9 cellular contexts compared by ENCODE assay signal in the genomic region with DNA sequence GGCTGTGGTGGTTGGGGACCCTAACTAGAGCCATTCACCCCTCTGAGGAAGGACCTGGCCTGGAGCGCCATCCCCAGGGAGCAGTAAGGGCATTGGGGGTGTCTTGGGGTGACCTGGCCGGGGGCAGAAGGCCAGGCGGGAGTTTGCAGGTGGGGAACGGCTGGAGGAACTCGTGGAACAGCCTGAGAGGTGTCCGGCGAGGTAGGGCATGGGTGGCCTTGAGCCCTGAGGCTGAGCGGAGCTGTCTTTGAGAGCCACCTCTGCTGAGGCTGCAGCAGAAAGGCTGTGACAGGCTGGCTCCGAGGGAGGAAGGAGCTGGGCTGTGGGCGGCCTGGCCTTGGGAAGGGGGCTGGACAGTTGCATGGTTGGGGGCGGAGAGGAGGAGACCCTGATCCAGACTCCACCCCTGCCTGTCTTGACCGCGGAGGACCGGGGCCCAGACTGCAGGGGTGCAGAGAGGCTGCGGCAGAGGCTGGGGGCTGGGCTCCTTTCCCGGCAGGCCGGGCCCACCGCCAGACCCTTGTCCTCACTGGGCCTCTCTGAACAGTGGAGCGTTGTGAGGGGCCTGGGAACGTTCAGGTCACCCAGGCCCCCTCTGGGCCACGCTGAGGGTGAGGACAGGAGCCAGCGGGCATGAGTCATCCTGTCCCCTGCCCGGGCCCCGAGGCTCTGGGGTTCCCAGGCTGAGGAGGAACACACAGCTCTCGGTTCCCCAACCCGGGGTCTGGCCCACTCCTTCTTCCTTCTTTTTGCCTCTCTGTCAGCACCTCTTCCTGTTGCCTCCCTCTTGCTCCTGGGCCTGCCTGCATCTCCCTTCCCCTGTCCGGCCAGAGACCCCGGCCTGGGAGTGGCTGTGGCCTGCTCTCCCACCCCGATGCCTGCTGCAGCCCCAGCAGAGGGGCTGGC. TPM values are rescaled to one million over a fixed set of nuclear protein-coding genes. Genes with fewer than 3 reads are reported as not detected.
DNase-seq lines count a peak whose midpoint lies in the region; ATAC-seq and TF ChIP-seq lines count a peak whose summit lies in the region.
"Had no signal": no experiment of that assay in that cellular context is flagged by ENCODE, and none has a peak within 500 bp of the region (broad histone marks: within the 10 kb centered on the region; RNA-seq: fewer than 3 reads in every experiment).

No MANE protein-coding gene starts in this region.

- ATAC-seq in HG03457 (IDR thresholded peaks at IDR 0.05; ENCODE audit: unreplicated experiment) (no peak), HG03565 (IDR thresholded peaks at IDR 0.05; ENCODE audit: unreplicated experiment) (no peak)

- H3K4me3 ChIP-seq in HL-60 (replicated peaks; ENCODE audit: insufficient read depth, low read length) = peak overlapping the region; percentile 34
- H3K4me3 ChIP-seq in cardiac muscle cell = no peak overlapping the region

- H3K36me3 ChIP-seq in cardiac muscle cell = no peaks in the 10 kb centered on the region

- H3K27ac ChIP-seq in HL-60 (replicated peaks) (peak overlapping the region; percentile 90), cardiac muscle cell (peak overlapping the region; percentile 89)
- H3K27ac ChIP-seq: 22Rv1 had no signal

- intact Hi-C loops in posterior cingulate gyrus (cut with DNase I) = no loop called here

- DNase-seq in NCI-H1092 treated with DMSO at 0.1 percent for 48 hours (lab: John Stamatoyannopoulos, UW) = peak; percentile 8
- DNase-seq in NCI-H1092 (lab: John Stamatoyannopoulos, UW) = no peak
- peak; percentile 81 to 93 for DNase-seq in HL-60 (ENCODE audit: low read depth in 1 of 2, low spot score in 1 of 2)
- peak; percentile 18 for DNase-seq in activated naive CD4-positive, alpha-beta T cell treated with anti-CD3 and anti-CD28 coated beads, Interleukin-2, amount 50 U/mL, for 16 hours
- DNase-seq in cardiac muscle cell (ENCODE audit: low read depth in 1 of 2, low spot score in 1 of 2) = peak; percentile 87 to 95
- peak; percentile 44 to 96 (median 78) for DNase-seq in posterior cingulate gyrus

- no peaks in the 10 kb centered on the region for H3K9me3 ChIP-seq in cardiac muscle cell (ENCODE audit: low read depth)

- TF ChIP-seq CTCF in HL-60 (IDR thresholded peaks at IDR 0.05; ENCODE audit: insufficient read depth, low read length) = no peak
- no peak for TF ChIP-seq CTCF in cardiac muscle cell (IDR thresholded peaks at IDR 0.05; ENCODE audit: low read depth, low read length)

- H3K4me1 ChIP-seq in cardiac muscle cell (ENCODE audit: low read depth) = peaks cover 29% of the 10 kb centered on the region

- H3K27me3 ChIP-seq in HL-60 (ENCODE audit: insufficient read depth, poor library complexity, severe bottlenecking) = no peaks in the 10 kb centered on the region
- H3K27me3 ChIP-seq in cardiac muscle cell = no peaks in the 10 kb centered on the region

RNA-seq across cellular contexts. Expression of gene SH3BP2, which starts 8.1 kb away (rescaled TPM):
- total RNA-seq in cardiac muscle cell = 19.6 and 31.7 TPM in 2 replicates
- polyA plus RNA-seq in cardiac muscle cell = 8.5 and 16.9 TPM in 2 replicates

RNA-seq across cellular contexts. Expression of gene ADD1, which starts 42.7 kb away (rescaled TPM):
- total RNA-seq in cardiac muscle cell = 219 and 230 TPM in 2 replicates
- polyA plus RNA-seq in cardiac muscle cell = 274 and 297 TPM in 2 replicates

RNA-seq across cellular contexts. Expression of gene TNIP2, which starts 44.8 kb away (rescaled TPM):
- total RNA-seq in cardiac muscle cell = 41.7 and 58.5 TPM in 2 replicates
- 32.7 and 48.3 TPM in 2 replicates for polyA plus RNA-seq in cardiac muscle cell
